ENCODE assay signal across 39 cellular contexts in the genomic region with DNA sequence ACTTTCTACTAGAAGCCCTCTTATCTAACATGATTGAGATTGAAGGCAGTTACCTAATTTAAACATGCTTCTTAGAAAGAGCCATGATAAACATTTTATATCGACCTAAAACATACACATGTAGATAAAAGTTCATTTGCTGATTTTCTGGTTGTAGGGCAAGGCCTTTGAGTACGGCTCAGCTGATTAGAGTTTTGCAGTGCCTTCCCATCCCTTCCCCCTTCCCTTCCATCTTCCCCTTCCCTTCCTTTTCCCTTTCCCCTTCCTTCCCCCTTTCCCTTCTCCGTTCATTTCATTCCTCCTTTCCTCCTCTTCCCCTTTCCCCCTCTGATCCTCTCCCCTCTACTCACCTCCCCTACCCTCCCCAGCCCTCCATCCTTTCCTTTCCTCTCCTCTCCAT. TPM values are rescaled to one million over a fixed set of nuclear protein-coding genes. Genes with fewer than 3 reads are reported as not detected.
"Had no signal": no experiment of that assay in that cellular context is flagged by ENCODE, and none has a peak within 500 bp of the region (broad histone marks: within the 10 kb centered on the region; RNA-seq: fewer than 3 reads in every experiment).

No MANE protein-coding gene starts in this region.

- H3K36me3 ChIP-seq: MG63 had no signal

- DNase-seq: Karpas-422, Kasumi-1, MG63, MM.1S, MV-4-11, NCI-H1048, NCI-H1092, NCI-H1092 treated with DMSO at 0.1 percent for 48 hours, NCI-H1105, NCI-H1105 treated with DMSO at 0.1 percent for 48 hours, NCI-H1417, NCI-H1417 treated with DMSO at 0.1 percent for 48 hours, NCI-H1436, NCI-H1436 treated with DMSO at 0.1 percent for 48 hours, NCI-H146, NCI-H1694, NCI-H1694 treated with DMSO at 0.1 percent for 48 hours, NCI-H187, NCI-H187 treated with DMSO at 0.1 percent for 48 hours, NCI-H1930, NCI-H2029, NCI-H2029 treated with DMSO at 0.1 percent for 48 hours, NCI-H2081, NCI-H2081 treated with DMSO at 0.1 percent for 48 hours, NCI-H2107, NCI-H2171, NCI-H2171 treated with DMSO at 0.1 percent for 48 hours, NCI-H2227 treated with DMSO at 0.1 percent for 48 hours, NCI-H226, NCI-H345, NCI-H446, NCI-H446 treated with DMSO at 0.1 percent for 48 hours, NCI-H510A, NCI-H510A treated with DMSO at 0.1 percent for 48 hours, NCI-H524 had no signal

- H3K4me3 ChIP-seq: MG63 had no signal

- H3K9me3 ChIP-seq: MG63 had no signal

- H3K27me3 ChIP-seq: MG63 had no signal

RNA-seq across cellular contexts. Expression of gene LDHC, which starts 4.3 kb away (rescaled TPM):
- total RNA-seq: LHCN-M2, M059J, MCF 10A had no signal

RNA-seq across cellular contexts. Expression of gene LDHAL6A, which starts 39.2 kb away (rescaled TPM):
- total RNA-seq: LHCN-M2, M059J, MCF 10A, NCI-H460 had no signal
